ENCODE assay signal across 25 cellular contexts in genomic region chr4:173365359-173365996, GRCh38. TPM values are rescaled to one million over a fixed set of nuclear protein-coding genes. Genes with fewer than 3 reads are reported as not detected.
DNase-seq lines count a peak whose midpoint lies in the region; ATAC-seq, FAIRE-seq and TF ChIP-seq lines count a peak whose summit lies in the region.
"Had no signal": no experiment of that assay in that cellular context is flagged by ENCODE, and none has a peak within 500 bp of the region (broad histone marks: within the 10 kb centered on the region; RNA-seq: fewer than 3 reads in every experiment).

No MANE protein-coding gene starts in this region.

- FAIRE-seq in GM19239 (lab: Jason Lieb, UNC) = peak; percentile 82
- FAIRE-seq: bronchial epithelial cell, endometrium, small intestine had no signal

- H3K27ac ChIP-seq in CD4-positive, alpha-beta memory T cell (ENCODE audit: low read depth, low read length) = no peak overlapping the region
- H3K27ac ChIP-seq in MM.1S (ENCODE audit: low read length) (no peak overlapping the region), smooth muscle cell (ENCODE audit: low read depth) (no peak overlapping the region)
- H3K27ac ChIP-seq: adrenal gland, thoracic aorta had no signal

- WGBS in smooth muscle cell (ENCODE audit: low lambda C conversion rate) = 71% methylated on average over 2 of the region's 2 CpGs

- H4K20me1 ChIP-seq in MM.1S (ENCODE audit: insufficient read depth, low read length) = no peaks in the 10 kb centered on the region
- no peaks in the 10 kb centered on the region for H4K20me1 ChIP-seq in smooth muscle cell (ENCODE audit: low read depth)

- intact Hi-C loops in CD4-positive, alpha-beta memory T cell (cut with micrococcal nuclease) = no loop called here

- peaks cover 16 to 32% (median 24%) of the 10 kb centered on the region in 4 donors for H3K4me1 Mint-ChIP-seq in CD4-positive, alpha-beta memory T cell
- peaks cover 36% of the 10 kb centered on the region for H3K4me1 Mint-ChIP-seq in T-helper 1 cell treated with Interleukin-12 subunit alpha and Interleukin-12 subunit beta and Interleukin-4 antibody, amounts not matched to agents 30 μg/mL and 1 μg/mL, for 36 hours (ENCODE audit: low read depth)
- peaks cover 13 to 24% of the 10 kb centered on the region in 2 donors for H3K4me1 Mint-ChIP-seq in effector memory CD8-positive, alpha-beta T cell (ENCODE audit: low read depth in 2 of 2)
- H3K4me1 Mint-ChIP-seq in chondrocyte (ENCODE audit: low read depth) = peaks cover 15% of the 10 kb centered on the region

- H3F3A ChIP-seq in MM.1S (ENCODE audit: insufficient read depth, low read length) (peaks cover 7% of the 10 kb centered on the region; the same call in 1 of the 2 replicates), smooth muscle cell (ENCODE audit: low read depth) (peaks cover 2% of the 10 kb centered on the region)

- H3K4me1 ChIP-seq in CD4-positive, alpha-beta memory T cell (ENCODE audit: insufficient read depth, low read length) = peaks cover 35% of the 10 kb centered on the region
- no peaks in the 10 kb centered on the region for H3K4me1 ChIP-seq in MM.1S (ENCODE audit: low read length)
- H3K4me1 ChIP-seq in smooth muscle cell (ENCODE audit: low read depth) = no peaks in the 10 kb centered on the region

- peaks cover 0 to 4% of the 10 kb centered on the region in 2 donors for H3K36me3 Mint-ChIP-seq in CD4-positive, alpha-beta memory T cell
- peaks cover 5% of the 10 kb centered on the region for H3K36me3 Mint-ChIP-seq in T-helper 1 cell treated with Interleukin-12 subunit alpha and Interleukin-12 subunit beta and Interleukin-4 antibody, amounts not matched to agents 30 μg/mL and 1 μg/mL, for 36 hours (ENCODE audit: low read depth)
- H3K36me3 Mint-ChIP-seq in effector memory CD8-positive, alpha-beta T cell (ENCODE audit: insufficient read depth) = peaks cover 14% of the 10 kb centered on the region
- peaks cover 2% of the 10 kb centered on the region for H3K36me3 Mint-ChIP-seq in chondrocyte (ENCODE audit: low read depth)

- no peak overlapping the region for H3K4me2 ChIP-seq in MM.1S (ENCODE audit: low read depth, low read length)
- no peak overlapping the region for H3K4me2 ChIP-seq in smooth muscle cell

- POLR2A ChIA-PET in CD4-positive, alpha-beta memory T cell (lab: Charles Lee; ENCODE audit: partially characterized antibody) = interaction anchor here (1.9 kb wide), 1 partner anchor 32 kb away, joined by 14 read pairs; the partner anchor contains the start of gene HMGB2

- H3K27me3 ChIP-seq in CD4-positive, alpha-beta memory T cell (ENCODE audit: insufficient read depth, low read length) = no peaks in the 10 kb centered on the region
- no peaks in the 10 kb centered on the region for H3K27me3 ChIP-seq in MM.1S (replicated peaks; ENCODE audit: insufficient read depth, low read length)
- no peaks in the 10 kb centered on the region for H3K27me3 ChIP-seq in smooth muscle cell (ENCODE audit: low read depth)
- H3K27me3 ChIP-seq: adrenal gland had no signal

- no peak overlapping the region for H3K4me3 ChIP-seq in CD4-positive, alpha-beta memory T cell (ENCODE audit: low read length in 2 of 2)
- H3K4me3 ChIP-seq in MM.1S (ENCODE audit: low read length) (no peak overlapping the region), smooth muscle cell (no peak overlapping the region)
- H3K4me3 ChIP-seq: adrenal gland, thoracic aorta had no signal

- no peaks in the 10 kb centered on the region for H3K79me2 ChIP-seq in MM.1S (ENCODE audit: low read length)
- H3K79me2 ChIP-seq in smooth muscle cell (ENCODE audit: low read depth) = peaks cover 4% of the 10 kb centered on the region

- no peak for ATAC-seq in effector memory CD8-positive, alpha-beta T cell (replicated peaks)
- ATAC-seq: SK-N-SH treated with all-trans-retinoic acid at 6 μM for 48 hours had no signal

- H3K9me3 Mint-ChIP-seq in CD4-positive, alpha-beta memory T cell = no peaks in the 10 kb centered on the region
- H3K9me3 Mint-ChIP-seq in T-helper 1 cell treated with Interleukin-12 subunit alpha and Interleukin-12 subunit beta and Interleukin-4 antibody, amounts not matched to agents 30 μg/mL and 1 μg/mL, for 36 hours = no peaks in the 10 kb centered on the region
- no peaks in the 10 kb centered on the region for H3K9me3 Mint-ChIP-seq in effector memory CD8-positive, alpha-beta T cell
- H3K9me3 Mint-ChIP-seq in chondrocyte (ENCODE audit: low read depth) = no peaks in the 10 kb centered on the region
- H3K9me3 Mint-ChIP-seq: activated T-helper 2 cell treated with anti-CD3 and anti-CD28 coated beads, Interferon-gamma antibody, Interleukin-2, Interleukin-4, amounts not matched to agents 10 μg/mL and 5 μg/mL and 100 μg/mL, durations not matched to agents 14 hours and 24 hours and 36 hours had no signal

- no peak overlapping the region for H2AFZ ChIP-seq in MM.1S (ENCODE audit: low read length)
- H2AFZ ChIP-seq in smooth muscle cell (ENCODE audit: low read depth) = no peak overlapping the region

- H3K9ac ChIP-seq in MM.1S (ENCODE audit: low read length) (no peak overlapping the region), smooth muscle cell (ENCODE audit: low read depth) (no peak overlapping the region)

- H3K9me2 ChIP-seq in MM.1S (replicated peaks; ENCODE audit: insufficient read depth, low read length) = no peaks in the 10 kb centered on the region

- H3K36me3 ChIP-seq in CD4-positive, alpha-beta memory T cell (ENCODE audit: insufficient read depth, low read length) = no peaks in the 10 kb centered on the region
- H3K36me3 ChIP-seq in MM.1S (replicated peaks; ENCODE audit: insufficient read depth, low read length) (no peaks in the 10 kb centered on the region), smooth muscle cell (ENCODE audit: low read depth) (no peaks in the 10 kb centered on the region)
- H3K36me3 ChIP-seq: adrenal gland, thoracic aorta had no signal

- peak overlapping the region in 5 of 7 donors; percentile 33 to 84 (median 70) for H3K27ac Mint-ChIP-seq in CD4-positive, alpha-beta memory T cell
- peak overlapping the region; percentile 55 for H3K27ac Mint-ChIP-seq in T-helper 1 cell treated with Interleukin-12 subunit alpha and Interleukin-12 subunit beta and Interleukin-4 antibody, amounts not matched to agents 30 μg/mL and 1 μg/mL, for 36 hours
- peak overlapping the region; percentile 7 to 86 for H3K27ac Mint-ChIP-seq in effector memory CD8-positive, alpha-beta T cell
- no peak overlapping the region for H3K27ac Mint-ChIP-seq in chondrocyte (ENCODE audit: unreplicated experiment)
- H3K27ac Mint-ChIP-seq: activated T-helper 2 cell treated with anti-CD3 and anti-CD28 coated beads, Interferon-gamma antibody, Interleukin-2, Interleukin-4, amounts not matched to agents 10 μg/mL and 5 μg/mL and 100 μg/mL, durations not matched to agents 14 hours and 24 hours and 36 hours had no signal

- H3K27me3 Mint-ChIP-seq in CD4-positive, alpha-beta memory T cell = no peaks in the 10 kb centered on the region
- peaks cover 4% of the 10 kb centered on the region for H3K27me3 Mint-ChIP-seq in T-helper 1 cell treated with Interleukin-12 subunit alpha and Interleukin-12 subunit beta and Interleukin-4 antibody, amounts not matched to agents 30 μg/mL and 1 μg/mL, for 36 hours (ENCODE audit: low read depth)
- H3K27me3 Mint-ChIP-seq in effector memory CD8-positive, alpha-beta T cell = no peaks in the 10 kb centered on the region
- H3K27me3 Mint-ChIP-seq in chondrocyte (ENCODE audit: low read depth) = no peaks in the 10 kb centered on the region

- CTCF ChIA-PET in CD4-positive, alpha-beta memory T cell (lab: Charles Lee; ENCODE audit: partially characterized antibody) = no interaction called here

- peak overlapping the region in 2 of 8 donors; percentile 51 to 53 for H3K4me3 Mint-ChIP-seq in CD4-positive, alpha-beta memory T cell
- H3K4me3 Mint-ChIP-seq in T-helper 1 cell treated with Interleukin-12 subunit alpha and Interleukin-12 subunit beta and Interleukin-4 antibody, amounts not matched to agents 30 μg/mL and 1 μg/mL, for 36 hours = peak overlapping the region; percentile 25
- H3K4me3 Mint-ChIP-seq in effector memory CD8-positive, alpha-beta T cell = no peak overlapping the region
- H3K4me3 Mint-ChIP-seq in chondrocyte (ENCODE audit: unreplicated experiment) = no peak overlapping the region

- TF ChIP-seq CTCF in MM.1S (IDR thresholded peaks at IDR 0.05; ENCODE audit: low read length) = no peak
- no peak for TF ChIP-seq CTCF in smooth muscle cell (IDR thresholded peaks at IDR 0.05; ENCODE audit: borderline replicate concordance, insufficient read depth, poor library complexity, severe bottlenecking)
- no peak for TF ChIP-seq CTCF in chondrocyte (IDR thresholded peaks at IDR 0.05)

- no peak for DNase-seq in CD4-positive, alpha-beta memory T cell
- DNase-seq in GM19239 (ENCODE audit: insufficient read length, low spot score) = no peak
- DNase-seq in effector memory CD8-positive, alpha-beta T cell = no peak
- no peak for DNase-seq in MM.1S
- no peak for DNase-seq in smooth muscle cell (lab: John Stamatoyannopoulos, UW; ENCODE audit: unreplicated experiment)
- no peak for DNase-seq in chondrocyte (ENCODE audit: low spot score)
- DNase-seq: activated CD4-positive, CD25-positive, alpha-beta regulatory T cell treated with anti-CD3 and anti-CD28 coated beads, Interleukin-2, amount 50 U/mL, for 72 hours; activated CD8-positive, alpha-beta memory T cell treated with anti-CD3 and anti-CD28 coated beads, Interleukin-2, amount 50 U/mL, for 4 hours; adrenal gland; DMS79 treated with DMSO at 0.1 percent for 48 hours; mesenchymal stem cell; NCI-H1417 treated with DMSO at 0.1 percent for 48 hours; NCI-H510A treated with DMSO at 0.1 percent for 48 hours; nucleus accumbens; small intestine; stimulated activated CD4-positive, alpha-beta T cell treated with anti-CD3 and anti-CD28 coated beads, Interleukin-2, amount 100 ng/mL, for 48 hours; stimulated activated naive CD4-positive, alpha-beta T cell; T1000 had no signal

- no peaks in the 10 kb centered on the region for H3K9me3 ChIP-seq in CD4-positive, alpha-beta memory T cell (ENCODE audit: control insufficient read depth in 1 of 2, low read length in 2 of 2)
- H3K9me3 ChIP-seq in MM.1S (replicated peaks; ENCODE audit: insufficient read depth, low read length) = no peaks in the 10 kb centered on the region
- no peaks in the 10 kb centered on the region for H3K9me3 ChIP-seq in smooth muscle cell (replicated peaks; ENCODE audit: low read depth)
- H3K9me3 ChIP-seq: adrenal gland, thoracic aorta had no signal

RNA-seq across cellular contexts. Expression of gene SAP30, which starts 5.3 kb away (rescaled TPM):
- 1 to 10 TPM; 5.6 to 7.0 TPM for total RNA-seq in CD4-positive, alpha-beta memory T cell
- polyA plus RNA-seq in CD4-positive, alpha-beta memory T cell = 1 to 10 TPM; 5.8 to 7.1 TPM
- total RNA-seq in smooth muscle cell (18.6 and 19.6 TPM in 2 replicates), chondrocyte (18.5 to 23.9 TPM (median 20.0 TPM) in 3 replicates)
- polyA plus RNA-seq in smooth muscle cell = 33.8 and 35.2 TPM in 2 replicates

RNA-seq across cellular contexts. Expression of gene HMGB2, which starts 31.3 kb away (rescaled TPM):
- total RNA-seq in CD4-positive, alpha-beta memory T cell = 100 to 1,000 TPM; 110 to 116 TPM
- polyA plus RNA-seq in CD4-positive, alpha-beta memory T cell = 100 to 1,000 TPM; 197 to 255 TPM
- total RNA-seq in smooth muscle cell (22.6 and 27.4 TPM in 2 replicates), chondrocyte (24.0 to 31.0 TPM (median 27.7 TPM) in 3 replicates)
- 50.1 and 54.9 TPM in 2 replicates for polyA plus RNA-seq in smooth muscle cell

RNA-seq across cellular contexts. Expression of gene SCRG1, which starts 33.4 kb away (rescaled TPM):
- not detected for total RNA-seq in CD4-positive, alpha-beta memory T cell
- under 1 TPM in 1 of 2 donors, not detected in 1; 0.16 TPM for polyA plus RNA-seq in CD4-positive, alpha-beta memory T cell
- total RNA-seq in smooth muscle cell (3.1 and 5.2 TPM in 2 replicates), chondrocyte (19.9 to 59.0 TPM (median 53.5 TPM) in 3 replicates)
- 8.9 and 18.5 TPM in 2 replicates for polyA plus RNA-seq in smooth muscle cell
- total RNA-seq: activated T-helper 2 cell treated with anti-CD3 and anti-CD28 coated beads, Interferon-gamma antibody, Interleukin-2, Interleukin-4, amounts not matched to agents 10 μg/mL and 5 μg/mL and 100 μg/mL, durations not matched to agents 14 hours and 24 hours and 36 hours; bronchial epithelial cell; glomerular endothelial cell had no signal
